32 cellular contexts compared by ENCODE assay signal in genomic region chr4:25896782-25897539, GRCh38. TPM values are rescaled to one million over a fixed set of nuclear protein-coding genes. Genes with fewer than 3 reads are reported as not detected.
DNase-seq lines count a peak whose midpoint lies in the region; ATAC-seq and TF ChIP-seq lines count a peak whose summit lies in the region.
"Had no signal": no experiment of that assay in that cellular context is flagged by ENCODE, and none has a peak within 500 bp of the region (broad histone marks: within the 10 kb centered on the region; RNA-seq: fewer than 3 reads in every experiment).

No MANE protein-coding gene starts in this region.

- H3K4me3 ChIP-seq in neural progenitor cell = no peak overlapping the region
- H3K4me3 ChIP-seq: BLaER1 treated with 17β-estradiol and CSF1 and Interleukin-3, amounts not matched to agents 10 nM and 100 nM; hepatocyte; psoas muscle had no signal

- no peak overlapping the region for H3K27ac ChIP-seq in neural progenitor cell
- H3K27ac ChIP-seq: 22Rv1; BLaER1 treated with 17β-estradiol and CSF1 and Interleukin-3, amounts not matched to agents 10 nM and 100 nM; hepatocyte; KMS-11; psoas muscle had no signal

- no peak for DNase-seq in stimulated activated naive CD8-positive, alpha-beta T cell treated with anti-CD3 and anti-CD28 coated beads, Interleukin-15, amount 100 ng/mL, for 72 hours
- no peak for DNase-seq in stimulated activated naive CD8-positive, alpha-beta T cell treated with anti-CD3 and anti-CD28 coated beads, Interleukin-15, Interleukin-2, amounts not matched to agents 100 U/mL and 50 U/mL, for 24 hours
- no peak for DNase-seq in left colon
- no peak for DNase-seq in neural progenitor cell (ENCODE audit: low spot score)
- DNase-seq in NCI-H1694 (lab: John Stamatoyannopoulos, UW) = no peak
- DNase-seq in iPS-NIHi11 (ENCODE audit: low spot score) = no peak
- no peak for DNase-seq in SHP77 (lab: John Stamatoyannopoulos, UW)
- no peak for DNase-seq in hypothalamus (lab: John Stamatoyannopoulos, UW)
- DNase-seq: activated CD4-positive, alpha-beta T cell treated with anti-CD3 and anti-CD28 coated beads for 36 hours; activated CD8-positive, alpha-beta T cell treated with anti-CD3 and anti-CD28 coated beads, Interleukin-2, amount 10 ng/mL, durations not matched to agents 7 days and 5 days; activated naive CD4-positive, alpha-beta T cell treated with anti-CD3 and anti-CD28 coated beads, Interleukin-2, amount 50 U/mL, for 16 hours; cerebellar nuclear complex; dermis blood vessel endothelial cell; DMS153; H7; immature natural killer cell; naive thymus-derived CD4-positive, alpha-beta T cell; NCI-H1436 treated with DMSO at 0.1 percent for 48 hours; NCI-H524 treated with DMSO at 0.1 percent for 48 hours; nucleus accumbens; psoas muscle; stimulated activated CD4-positive, alpha-beta T cell treated with anti-CD3 and anti-CD28 coated beads, Interleukin-4, amount 100 ng/mL, for 24 hours; substantia nigra; trophoblast cell had no signal

- H3K4me3 Mint-ChIP-seq in stimulated activated naive CD8-positive, alpha-beta T cell treated with anti-CD3 and anti-CD28 coated beads, Interleukin-15, amount 100 ng/mL, for 72 hours = no peak overlapping the region
- no peak overlapping the region for H3K4me3 Mint-ChIP-seq in neural progenitor cell
- H3K4me3 Mint-ChIP-seq: activated CD4-positive, alpha-beta T cell treated with anti-CD3 and anti-CD28 coated beads for 36 hours; activated CD8-positive, alpha-beta T cell treated with anti-CD3 and anti-CD28 coated beads, Interleukin-2, amount 10 ng/mL, durations not matched to agents 7 days and 5 days; activated T-helper 17 cell treated with anti-CD3 and anti-CD28 coated beads, Interleukin-2, amount 50 U/mL, for 72 hours; brain; immature natural killer cell; mesothelial cell of epicardium; naive thymus-derived CD4-positive, alpha-beta T cell had no signal

- peaks cover 13% of the 10 kb centered on the region for H3K27me3 ChIP-seq in neural progenitor cell
- H3K27me3 ChIP-seq: BLaER1 treated with 17β-estradiol and CSF1 and Interleukin-3, amounts not matched to agents 10 nM and 100 nM; hepatocyte had no signal

- no peak overlapping the region for H3K9ac ChIP-seq in neural progenitor cell
- H3K9ac ChIP-seq: BLaER1 treated with 17β-estradiol and CSF1 and Interleukin-3, amounts not matched to agents 10 nM and 100 nM; KMS-11 had no signal

- H3K79me2 ChIP-seq in neural progenitor cell (ENCODE audit: low read depth) = no peaks in the 10 kb centered on the region
- H3K79me2 ChIP-seq: hepatocyte had no signal

- no peak for ATAC-seq in stimulated activated naive CD8-positive, alpha-beta T cell treated with anti-CD3 and anti-CD28 coated beads, Interleukin-15, amount 100 ng/mL, for 72 hours
- ATAC-seq in stimulated activated naive CD8-positive, alpha-beta T cell treated with anti-CD3 and anti-CD28 coated beads, Interleukin-15, Interleukin-2, amounts not matched to agents 100 U/mL and 50 U/mL, for 24 hours = no peak
- ATAC-seq in left colon = peak; percentile 34
- ATAC-seq: activated CD4-positive, alpha-beta T cell treated with anti-CD3 and anti-CD28 coated beads for 36 hours; activated CD8-positive, alpha-beta T cell treated with anti-CD3 and anti-CD28 coated beads, Interleukin-2, amount 10 ng/mL, durations not matched to agents 7 days and 5 days; activated T-helper 17 cell treated with anti-CD3 and anti-CD28 coated beads, Interleukin-2, amount 50 U/mL, for 72 hours; naive thymus-derived CD4-positive, alpha-beta T cell; psoas muscle; Right ventricle myocardium inferior had no signal

- peak overlapping the region; percentile 14 to 21 for H3K27ac Mint-ChIP-seq in stimulated activated naive CD8-positive, alpha-beta T cell treated with anti-CD3 and anti-CD28 coated beads, Interleukin-15, amount 100 ng/mL, for 72 hours
- H3K27ac Mint-ChIP-seq in neural progenitor cell = peak overlapping the region; percentile 61
- H3K27ac Mint-ChIP-seq: activated CD4-positive, alpha-beta T cell treated with anti-CD3 and anti-CD28 coated beads for 36 hours; activated CD8-positive, alpha-beta T cell treated with anti-CD3 and anti-CD28 coated beads, Interleukin-2, amount 10 ng/mL, durations not matched to agents 7 days and 5 days; activated T-helper 17 cell treated with anti-CD3 and anti-CD28 coated beads, Interleukin-2, amount 50 U/mL, for 72 hours; immature natural killer cell; mesothelial cell of epicardium; naive thymus-derived CD4-positive, alpha-beta T cell had no signal

- peaks cover 11% of the 10 kb centered on the region for H3F3A ChIP-seq in neural progenitor cell (ENCODE audit: low read depth)

- H2AFZ ChIP-seq in neural progenitor cell (replicated peaks) = no peak overlapping the region
- H2AFZ ChIP-seq: hepatocyte had no signal

- no peaks in the 10 kb centered on the region for H3K4me1 Mint-ChIP-seq in stimulated activated naive CD8-positive, alpha-beta T cell treated with anti-CD3 and anti-CD28 coated beads, Interleukin-15, amount 100 ng/mL, for 72 hours
- peaks cover 9% of the 10 kb centered on the region for H3K4me1 Mint-ChIP-seq in neural progenitor cell
- H3K4me1 Mint-ChIP-seq: activated T-helper 17 cell treated with anti-CD3 and anti-CD28 coated beads, Interleukin-2, amount 50 U/mL, for 72 hours; immature natural killer cell; mesothelial cell of epicardium; naive thymus-derived CD4-positive, alpha-beta T cell had no signal

- no peak overlapping the region for H3K4me2 ChIP-seq in neural progenitor cell
- H3K4me2 ChIP-seq: BLaER1 treated with 17β-estradiol and CSF1 and Interleukin-3, amounts not matched to agents 10 nM and 100 nM; hepatocyte; KMS-11 had no signal

- no peak for TF ChIP-seq CTCF in neural progenitor cell (IDR thresholded peaks at IDR 0.05)

- H3K9me3 Mint-ChIP-seq in stimulated activated naive CD8-positive, alpha-beta T cell treated with anti-CD3 and anti-CD28 coated beads, Interleukin-15, amount 100 ng/mL, for 72 hours = no peaks in the 10 kb centered on the region
- H3K9me3 Mint-ChIP-seq in neural progenitor cell = peaks cover 2% of the 10 kb centered on the region
- H3K9me3 Mint-ChIP-seq: activated T-helper 17 cell treated with anti-CD3 and anti-CD28 coated beads, Interleukin-2, amount 50 U/mL, for 72 hours; immature natural killer cell; mesothelial cell of epicardium; naive thymus-derived CD4-positive, alpha-beta T cell had no signal

- no peaks in the 10 kb centered on the region for H3K36me3 Mint-ChIP-seq in neural progenitor cell
- H3K36me3 Mint-ChIP-seq: brain; immature natural killer cell; mesothelial cell of epicardium; naive thymus-derived CD4-positive, alpha-beta T cell had no signal

- intact Hi-C loops in left colon (cut with DNase I, micrococcal nuclease) = no loop called here

- H3K27me3 Mint-ChIP-seq in stimulated activated naive CD8-positive, alpha-beta T cell treated with anti-CD3 and anti-CD28 coated beads, Interleukin-15, amount 100 ng/mL, for 72 hours = no peaks in the 10 kb centered on the region
- peaks cover 6% of the 10 kb centered on the region for H3K27me3 Mint-ChIP-seq in neural progenitor cell (ENCODE audit: insufficient read depth, low read depth)
- H3K27me3 Mint-ChIP-seq: activated T-helper 17 cell treated with anti-CD3 and anti-CD28 coated beads, Interleukin-2, amount 50 U/mL, for 72 hours; brain had no signal

- no peaks in the 10 kb centered on the region for H4K20me1 ChIP-seq in neural progenitor cell (ENCODE audit: low read depth)
- H4K20me1 ChIP-seq: BLaER1 treated with 17β-estradiol and CSF1 and Interleukin-3, amounts not matched to agents 10 nM and 100 nM had no signal

- H3K4me1 ChIP-seq in neural progenitor cell = peaks cover 5% of the 10 kb centered on the region
- H3K4me1 ChIP-seq: BLaER1 treated with 17β-estradiol and CSF1 and Interleukin-3, amounts not matched to agents 10 nM and 100 nM; psoas muscle had no signal

- no peaks in the 10 kb centered on the region for H3K9me3 ChIP-seq in neural progenitor cell (ENCODE audit: low read depth)
- H3K9me3 ChIP-seq: BLaER1 treated with 17β-estradiol and CSF1 and Interleukin-3, amounts not matched to agents 10 nM and 100 nM; psoas muscle had no signal

- H3K36me3 ChIP-seq in neural progenitor cell = no peaks in the 10 kb centered on the region
- H3K36me3 ChIP-seq: BLaER1 treated with 17β-estradiol and CSF1 and Interleukin-3, amounts not matched to agents 10 nM and 100 nM had no signal

RNA-seq across cellular contexts. Expression of gene SMIM20, which starts 17.1 kb away (rescaled TPM):
- 10 to 100 TPM; 31.6 to 31.8 TPM for total RNA-seq in left colon
- 51.7 and 57.5 TPM in 2 replicates for total RNA-seq in neural progenitor cell (ENCODE audit: low replicate concordance)

RNA-seq across cellular contexts. Expression of gene SEL1L3, which starts 34.2 kb away (rescaled TPM):
- 100 to 1,000 TPM; 106 to 110 TPM for total RNA-seq in left colon
- 49.6 and 87.2 TPM in 2 replicates for total RNA-seq in neural progenitor cell (ENCODE audit: low replicate concordance)
